In the genomic region with DNA sequence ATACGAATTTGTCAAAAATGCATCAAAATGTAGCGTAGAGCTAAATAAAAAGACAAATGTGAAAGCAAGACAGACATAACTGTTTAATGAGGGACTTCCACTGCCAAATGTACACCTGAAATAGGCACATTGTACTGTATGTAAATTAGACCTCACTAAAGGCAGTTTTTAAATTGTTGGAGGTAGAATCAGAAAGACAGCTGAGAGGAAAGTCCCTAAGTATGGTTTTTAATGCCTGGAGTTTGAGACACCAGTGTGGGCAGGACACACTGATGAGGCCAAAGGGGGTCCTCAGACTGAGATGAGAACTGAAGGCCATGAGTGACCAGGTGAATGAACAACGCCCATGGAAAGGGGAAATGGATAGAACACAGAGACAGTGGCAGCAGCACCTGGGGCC, we compare ENCODE assay signal across 17 cellular contexts. TPM values are rescaled to one million over a fixed set of nuclear protein-coding genes. Genes with fewer than 3 reads are reported as not detected.
DNase-seq lines count a peak whose midpoint lies in the region; ATAC-seq, FAIRE-seq and TF ChIP-seq lines count a peak whose summit lies in the region.
"Had no signal": no experiment of that assay in that cellular context is flagged by ENCODE, and none has a peak within 500 bp of the region (broad histone marks: within the 10 kb centered on the region; RNA-seq: fewer than 3 reads in every experiment).

No MANE protein-coding gene starts in this region.

- H3K9ac ChIP-seq in Karpas-422 (ENCODE audit: low read length) (peak overlapping the region; percentile 48), endodermal cell (ENCODE audit: extremely low read depth, low read length, poor library complexity, severe bottlenecking) (no peak overlapping the region)

- no peaks in the 10 kb centered on the region for H3K4me1 ChIP-seq in Caco-2
- peaks cover 77% of the 10 kb centered on the region for H3K4me1 ChIP-seq in Karpas-422 (ENCODE audit: low read length)
- no peaks in the 10 kb centered on the region for H3K4me1 ChIP-seq in endodermal cell (ENCODE audit: control insufficient read depth, insufficient read depth, low read length)
- peaks cover 59% of the 10 kb centered on the region for H3K4me1 ChIP-seq in psoas muscle

- WGBS in endodermal cell (ENCODE audit: insufficient coverage in 1 of 2, insufficient read length in 1 of 2), 2 experiments, result 90 to 96% methylated on average over 2 to 3 of the region's 3 CpGs
- 80 to 87% (median 86%) methylated on average over 3 of the region's 3 CpGs for WGBS in psoas muscle, 3 donors

- H3K4me3 Mint-ChIP-seq in Caco-2 (ENCODE audit: unreplicated experiment), result no peak overlapping the region
- H3K4me3 Mint-ChIP-seq in endodermal cell, result no peak overlapping the region

- ATAC-seq in psoas muscle, result no peak
- ATAC-seq in stimulated activated naive CD8-positive, alpha-beta T cell treated with anti-CD3 and anti-CD28 coated beads, Interleukin-15, Interleukin-2, amounts not matched to agents 100 U/mL and 50 U/mL, for 24 hours, result no peak

- no peak for TF ChIP-seq POLR2A in GM12892 (IDR thresholded peaks at IDR 0.05; ENCODE audit: low read depth, low read length)

- no peak for FAIRE-seq in GM12892 (lab: Jason Lieb, UNC)
- FAIRE-seq: endothelial cell of umbilical vein had no signal

- CTCF ChIA-PET in Caco-2 (lab: Charles Lee), result no interaction called here

- no TSS peak for BruUV-seq in Caco-2 (replicated peaks; lab: Mats Ljungman, UMichigan)

- no peak for DNase-seq in Caco-2
- DNase-seq in Karpas-422, result no peak
- DNase-seq in endodermal cell, result no peak
- DNase-seq in psoas muscle, result no peak
- no peak for DNase-seq in NCI-H1105 (lab: John Stamatoyannopoulos, UW)
- no peak for DNase-seq in GM12892 (ENCODE audit: insufficient read length)
- no peak for DNase-seq in stimulated activated naive CD8-positive, alpha-beta T cell treated with anti-CD3 and anti-CD28 coated beads, Interleukin-15, Interleukin-2, amounts not matched to agents 100 U/mL and 50 U/mL, for 24 hours
- DNase-seq: activated gamma-delta T cell treated with Interleukin-2 at 50 U/mL for 16 hours; AML-193; GDM1; KBM-7; NCI-H1048; NCI-H2081 treated with DMSO at 0.1 percent for 48 hours; NCI-H510A; stimulated activated CD4-positive, alpha-beta T cell treated with anti-CD3 and anti-CD28 coated beads, Interleukin-4, amount 100 ng/mL, for 1 hour had no signal

- POLR2A ChIA-PET in Caco-2 (lab: Charles Lee), result no interaction called here

- no peaks in the 10 kb centered on the region for H3K4me1 Mint-ChIP-seq in Caco-2 (ENCODE audit: low read depth, unreplicated experiment)
- no peaks in the 10 kb centered on the region for H3K4me1 Mint-ChIP-seq in endodermal cell

- peak overlapping the region; percentile 66 for H3K27ac ChIP-seq in Karpas-422 (ENCODE audit: low read length)
- no peak overlapping the region for H3K27ac ChIP-seq in endodermal cell (ENCODE audit: low read depth, low read length)
- H3K27ac ChIP-seq in psoas muscle, result peak overlapping the region; percentile 80
- H3K27ac ChIP-seq: skin epidermis had no signal

- peaks cover 75% of the 10 kb centered on the region for H4K20me1 ChIP-seq in Karpas-422 (ENCODE audit: insufficient read depth, low read depth, low read length)

- H2AFZ ChIP-seq in Karpas-422 (ENCODE audit: low read length), result no peak overlapping the region

- H3K36me3 Mint-ChIP-seq in Caco-2 (ENCODE audit: insufficient read depth, unreplicated experiment) (no peaks in the 10 kb centered on the region), endodermal cell (ENCODE audit: low read depth) (no peaks in the 10 kb centered on the region)

- no peaks in the 10 kb centered on the region for H3K27me3 ChIP-seq in Caco-2 (replicated peaks; ENCODE audit: control insufficient read depth, insufficient read depth, low read length)
- no peaks in the 10 kb centered on the region for H3K27me3 ChIP-seq in Karpas-422 (ENCODE audit: low read length)
- H3K27me3 ChIP-seq in endodermal cell (ENCODE audit: control insufficient read depth, insufficient read depth, low read length, poor library complexity, severe bottlenecking), result no peaks in the 10 kb centered on the region
- H3K27me3 ChIP-seq in psoas muscle (ENCODE audit: insufficient read depth in 3 of 3, low read length in 2 of 3), result no peaks in the 10 kb centered on the region

- peak overlapping the region; percentile 41 for H3K4me2 ChIP-seq in Karpas-422 (ENCODE audit: low read depth, low read length, poor library complexity, severe bottlenecking)

- H3K36me3 ChIP-seq in Caco-2 (ENCODE audit: control insufficient read depth, insufficient read depth, low read length) (peaks cover 3% of the 10 kb centered on the region; the same call in 1 of the 2 replicates), Karpas-422 (ENCODE audit: insufficient read depth, low read length) (no peaks in the 10 kb centered on the region), endodermal cell (ENCODE audit: control insufficient read depth, insufficient read depth, low read length) (peaks cover 5% of the 10 kb centered on the region), psoas muscle (ENCODE audit: insufficient read depth in 1 of 2, low read depth in 1 of 2) (no peaks in the 10 kb centered on the region)

- TF ChIP-seq CTCF in Caco-2 (IDR thresholded peaks at IDR 0.05; ENCODE audit: insufficient read depth in 1 of 2, low read depth in 1 of 2, low read length in 1 of 2, severe bottlenecking in 1 of 2, unreplicated experiment in 1 of 2) (no peak), endodermal cell (conservative IDR thresholded peaks at IDR 0.05) (no peak), psoas muscle (IDR thresholded peaks at IDR 0.05) (no peak)

- H3K9me3 Mint-ChIP-seq in Caco-2 (ENCODE audit: unreplicated experiment) (no peaks in the 10 kb centered on the region), endodermal cell (no peaks in the 10 kb centered on the region)

- H3K9me2 ChIP-seq in Karpas-422 (replicated peaks; ENCODE audit: insufficient read depth, low read length), result no peaks in the 10 kb centered on the region

- H3K4me3 ChIP-seq in Caco-2 (ENCODE audit: low read depth, low read length), result no peak overlapping the region
- peak overlapping the region; percentile 2; the same call in 1 of the 2 replicates for H3K4me3 ChIP-seq in Karpas-422 (ENCODE audit: low read length)
- no peak overlapping the region for H3K4me3 ChIP-seq in endodermal cell (ENCODE audit: low read length)
- H3K4me3 ChIP-seq in psoas muscle, result no peak overlapping the region
- H3K4me3 ChIP-seq: skin epidermis had no signal

- intact Hi-C loops in Caco-2 (cut with micrococcal nuclease; ENCODE audit: unreplicated experiment), result no loop called here
- intact Hi-C loops in psoas muscle (cut with DNase I), result no loop called here

- H3K27me3 Mint-ChIP-seq in Caco-2 (ENCODE audit: insufficient read depth, unreplicated experiment) (no peaks in the 10 kb centered on the region), endodermal cell (ENCODE audit: insufficient read depth) (no peaks in the 10 kb centered on the region)

- H3K79me2 ChIP-seq in Karpas-422 (ENCODE audit: low read length), result peaks cover 99% of the 10 kb centered on the region

- H3K9me3 ChIP-seq in Caco-2 (no peaks in the 10 kb centered on the region), Karpas-422 (ENCODE audit: low read length) (no peaks in the 10 kb centered on the region), endodermal cell (ENCODE audit: control insufficient read depth, low read length) (no peaks in the 10 kb centered on the region), psoas muscle (no peaks in the 10 kb centered on the region)

- H3K27ac Mint-ChIP-seq in Caco-2 (ENCODE audit: unreplicated experiment), result peak overlapping the region; percentile 5
- H3K27ac Mint-ChIP-seq in endodermal cell, result peak overlapping the region; percentile 8

RNA-seq across cellular contexts. Expression of gene MED26, which starts 22.9 kb away (rescaled TPM):
- total RNA-seq in Caco-2 (2022) (11.4 and 11.6 TPM in 2 replicates), endodermal cell (10 to 100 TPM; 10.8 to 11.8 TPM), psoas muscle (1 to 10 TPM; 4.8 to 9.6 (median 5.5) TPM)
- 15.0 and 23.7 TPM in 2 replicates for total RNA-seq in Karpas-422 (2014; rRNA removed; shearing (Covaris generic); ENCODE audit: low replicate concordance)
- polyA plus RNA-seq in endodermal cell (2013, experiment 1 of 2), result 6.3 TPM
- polyA plus RNA-seq in endodermal cell (2013, experiment 2 of 2), result 7.2 TPM
- 1 to 10 TPM; 5.1 to 8.7 (median 5.2) TPM for polyA plus RNA-seq in psoas muscle
- polyA plus RNA-seq in GM12892 (2012; ENCODE audit: missing spikeins), result 4.6 TPM

RNA-seq across cellular contexts. Expression of gene SLC35E1, which starts 32.9 kb away (rescaled TPM):
- total RNA-seq in Caco-2 (2022), result 37.9 and 41.3 TPM in 2 replicates
- total RNA-seq in Karpas-422 (2014; rRNA removed; shearing (Covaris generic); ENCODE audit: low replicate concordance), result 33.5 and 39.4 TPM in 2 replicates
- 10 to 100 TPM; 26.6 to 30.6 TPM for total RNA-seq in endodermal cell
- polyA plus RNA-seq in endodermal cell (2013, experiment 1 of 2), result 24.8 TPM
- polyA plus RNA-seq in endodermal cell (2013, experiment 2 of 2), result 25.5 TPM
- total RNA-seq in psoas muscle, result 10 to 100 TPM; 25.6 to 40.7 (median 26.9) TPM
- 10 to 100 TPM; 17.1 to 42.1 (median 32.8) TPM for polyA plus RNA-seq in psoas muscle
- polyA plus RNA-seq in GM12892 (2012; ENCODE audit: missing spikeins), result 26.7 TPM

RNA-seq across cellular contexts. Expression of gene SMIM7, which starts 54.8 kb away (rescaled TPM):
- total RNA-seq in Caco-2 (2022) (65.3 and 74.4 TPM in 2 replicates), endodermal cell (10 to 100 TPM; 57.6 to 91.4 TPM), psoas muscle (10 to 100 TPM; 16.1 to 50.0 (median 31.6) TPM)
- total RNA-seq in Karpas-422 (2014; rRNA removed; shearing (Covaris generic); ENCODE audit: low replicate concordance), result 59.8 and 62.0 TPM in 2 replicates
- polyA plus RNA-seq in endodermal cell (2013, experiment 1 of 2), result 72.8 TPM
- 68.6 TPM for polyA plus RNA-seq in endodermal cell (2013, experiment 2 of 2)
- 10 to 100 TPM; 51.9 to 76.9 (median 53.9) TPM for polyA plus RNA-seq in psoas muscle
- polyA plus RNA-seq in GM12892 (2012; ENCODE audit: missing spikeins), result 50.7 TPM

RNA-seq across cellular contexts. Expression of gene TMEM38A, which starts 55.8 kb away (rescaled TPM):
- total RNA-seq in Caco-2 (2022), result 3.8 and 4.5 TPM in 2 replicates
- total RNA-seq in Karpas-422 (2014; rRNA removed; shearing (Covaris generic); ENCODE audit: low replicate concordance), result 12.9 and 21.2 TPM in 2 replicates
- 1 to 10 TPM; 5.1 to 6.8 TPM for total RNA-seq in endodermal cell
- polyA plus RNA-seq in endodermal cell (2013, experiment 1 of 2), result 2.9 TPM
- polyA plus RNA-seq in endodermal cell (2013, experiment 2 of 2), result 2.2 TPM
- 100 to 1,000 TPM; 120 to 184 (median 140) TPM for total RNA-seq in psoas muscle
- 100 to 1,000 TPM in 2 of 3 donors, 10 to 100 TPM in 1; 53.2 to 295 (median 130) TPM for polyA plus RNA-seq in psoas muscle
- polyA plus RNA-seq in GM12892 (2012; ENCODE audit: missing spikeins), result 14.6 TPM
